Comparison of ENCODE assay signal across 22 cellular contexts in the genomic region with DNA sequence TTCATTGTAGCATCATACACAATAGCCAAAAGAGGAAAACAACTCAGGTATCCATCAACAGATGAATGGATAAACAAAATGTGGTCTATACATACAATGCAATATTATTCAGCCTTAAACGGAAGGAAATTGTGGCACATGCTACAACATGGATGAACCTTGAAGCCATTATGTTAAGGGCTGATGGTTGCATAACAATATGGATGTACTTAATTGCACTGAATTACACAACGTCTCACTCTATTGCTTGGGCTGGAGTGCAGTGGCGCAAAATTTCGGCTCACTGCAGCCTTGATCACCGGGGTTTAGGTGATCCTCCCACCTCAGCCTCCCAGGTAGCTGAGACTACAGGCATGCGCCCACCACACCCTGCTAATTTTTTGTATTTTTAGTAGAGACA.
"Had no signal": no experiment of that assay in that cellular context is flagged by ENCODE, and none has a peak within 500 bp of the region (broad histone marks: within the 10 kb centered on the region; RNA-seq: fewer than 3 reads in every experiment).

No MANE protein-coding gene starts in this region.

- FAIRE-seq: astrocyte, frontal cortex had no signal

- DNase-seq: activated B cell treated with CpG ODN at 0.5 μM for 24 hours; activated CD4-positive, alpha-beta T cell treated with anti-CD3 and anti-CD28 coated beads for 36 hours; activated CD4-positive, alpha-beta T cell treated with anti-CD3 and anti-CD28 coated beads, Interleukin-2, amount 50 U/mL, for 4 hours; activated CD8-positive, alpha-beta memory T cell treated with anti-CD3 and anti-CD28 coated beads for 24 hours; activated CD8-positive, alpha-beta memory T cell treated with anti-CD3 and anti-CD28 coated beads, Interleukin-2, amount 50 U/mL, for 4 hours; activated T-cell treated with anti-CD3 and anti-CD28 coated beads, Interleukin-2, amount 50 U/mL, for 24 hours; central memory CD4-positive, alpha-beta T cell; glutamatergic neuron; hippocampal formation; kidney glomerular epithelial cell; left ventricle myocardium inferior; natural killer cell; spleen; stimulated activated CD4-positive, alpha-beta T cell treated with anti-CD3 and anti-CD28 coated beads, Interleukin-4, amount 100 ng/mL, for 24 hours; stimulated activated naive CD4-positive, alpha-beta T cell treated with Interleukin-2 at 50 U/mL for 16 hours; upper lobe of left lung had no signal

- H3K27ac ChIP-seq: esophagus muscularis mucosa, left ventricle myocardium inferior, spleen, thoracic aorta had no signal

- H3K36me3 ChIP-seq: esophagus muscularis mucosa, left ventricle myocardium inferior, spleen, thoracic aorta, upper lobe of left lung had no signal

- H3K4me3 ChIP-seq: esophagus muscularis mucosa, left ventricle myocardium inferior, spleen, thoracic aorta, upper lobe of left lung had no signal

- H3K27me3 ChIP-seq: esophagus muscularis mucosa, spleen, upper lobe of left lung had no signal

- H3K9me3 ChIP-seq: esophagus muscularis mucosa, thoracic aorta had no signal

- ATAC-seq: activated CD4-positive, alpha-beta T cell treated with anti-CD3 and anti-CD28 coated beads for 36 hours; activated naive CD4-positive, alpha-beta T cell treated with anti-CD3 and anti-CD28 coated beads, Interleukin-2, amount 50 U/mL, for 72 hours; activated T-helper 17 cell treated with anti-CD3 and anti-CD28 coated beads, Interleukin-2, amount 50 U/mL, for 72 hours; natural killer cell had no signal
